29 cellular contexts compared by ENCODE assay signal in the genomic region with DNA sequence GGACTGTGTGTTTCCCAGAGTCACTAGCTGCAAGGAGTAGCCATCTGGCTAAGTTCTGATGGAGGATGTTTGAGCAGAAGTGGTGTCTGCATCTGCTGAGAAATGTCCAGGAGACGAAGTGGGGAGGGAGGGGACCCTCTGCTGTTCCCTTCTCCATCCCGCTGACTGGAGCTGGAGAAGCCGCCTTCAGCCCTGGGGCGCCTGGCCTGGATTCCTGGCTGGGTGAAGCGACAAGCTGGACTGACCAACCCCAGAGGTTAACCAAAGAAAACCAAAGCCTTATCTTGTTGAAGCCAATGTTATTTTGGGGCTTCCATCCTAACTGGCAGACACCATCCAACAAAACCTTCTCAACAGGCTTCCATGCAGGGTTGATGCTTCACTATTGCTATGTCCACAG.
"Had no signal": no experiment of that assay in that cellular context is flagged by ENCODE, and none has a peak within 500 bp of the region (broad histone marks: within the 10 kb centered on the region; RNA-seq: fewer than 3 reads in every experiment).

No MANE protein-coding gene starts in this region.

- H3K36me3 ChIP-seq: uterus had no signal

- H3K4me1 ChIP-seq: stomach, testis, thyroid gland, transverse colon, upper lobe of left lung, upper lobe of right lung, uterus had no signal

- H3K27me3 Mint-ChIP-seq: stimulated activated memory B cell treated with anti-CD40 and anti-IgM and Interleukin-4, amounts not matched to agents 10 μg/mL and 1 μg/mL and 100 μg/mL, for 72 hours; stimulated activated naive B cell treated with anti-CD40 and anti-IgM and Interleukin-4, amounts not matched to agents 10 μg/mL and 1 μg/mL and 100 μg/mL, for 72 hours; stimulated activated naive CD8-positive, alpha-beta T cell treated with anti-CD3 and anti-CD28 coated beads, Interleukin-15, amount 100 ng/mL, for 72 hours; stimulated activated naive CD8-positive, alpha-beta T cell treated with anti-CD3 and anti-CD28 coated beads, Interleukin-15, Interleukin-2, amounts not matched to agents 100 ng/mL and 50 ng/mL, for 24 hours; type B pancreatic cell had no signal

- H3K4me1 Mint-ChIP-seq: stimulated activated memory B cell treated with anti-CD40 and anti-IgM and Interleukin-4, amounts not matched to agents 10 μg/mL and 1 μg/mL and 100 μg/mL, for 72 hours; stimulated activated naive CD8-positive, alpha-beta T cell treated with anti-CD3 and anti-CD28 coated beads, Interleukin-15, amount 100 ng/mL, for 72 hours had no signal

- H3K27ac Mint-ChIP-seq: stimulated activated effector memory CD8-positive, alpha-beta T cell treated with anti-CD3 and anti-CD28 coated beads, Interleukin-12 subunit alpha, Interleukin-12 subunit beta, amount 100 ng/mL, for 72 hours; stimulated activated memory B cell treated with anti-CD40 and anti-IgM and Interleukin-4, amounts not matched to agents 10 μg/mL and 1 μg/mL and 100 μg/mL, for 72 hours; stimulated activated naive B cell treated with anti-CD40 and anti-IgM and Interleukin-4, amounts not matched to agents 10 μg/mL and 1 μg/mL and 100 μg/mL, for 72 hours; stimulated activated naive CD8-positive, alpha-beta T cell treated with anti-CD3 and anti-CD28 coated beads, Interleukin-15, amount 100 ng/mL, for 72 hours; stimulated activated naive CD8-positive, alpha-beta T cell treated with anti-CD3 and anti-CD28 coated beads, Interleukin-15, Interleukin-2, amounts not matched to agents 100 ng/mL and 50 ng/mL, for 24 hours; type B pancreatic cell had no signal

- H3K27ac ChIP-seq: stomach, suprapubic skin, testis, thoracic aorta, thyroid gland, tibial artery, tibial nerve, transverse colon, upper lobe of left lung, upper lobe of right lung, uterus, vagina had no signal

- H3K4me3 ChIP-seq: stomach, suprapubic skin, testis, thoracic aorta, thyroid gland, tibial artery, tibial nerve, transverse colon, upper lobe of left lung, upper lobe of right lung, uterus, vagina had no signal

- H3K27me3 ChIP-seq: stomach, suprapubic skin, testis, thyroid gland, tibial artery, tibial nerve, transverse colon, upper lobe of left lung, upper lobe of right lung, uterus, vagina had no signal

- ATAC-seq: stimulated activated effector memory CD8-positive, alpha-beta T cell treated with anti-CD3 and anti-CD28 coated beads, Interleukin-12 subunit alpha, Interleukin-12 subunit beta, amount 100 ng/mL, for 72 hours; stimulated activated memory B cell treated with anti-CD40 and anti-IgM and Interleukin-4, amounts not matched to agents 10 μg/mL and 1 μg/mL and 100 μg/mL, for 72 hours; stimulated activated naive B cell treated with anti-CD40 and anti-IgM and Interleukin-4, amounts not matched to agents 10 μg/mL and 1 μg/mL and 100 μg/mL, for 72 hours; stimulated activated naive CD8-positive, alpha-beta T cell treated with anti-CD3 and anti-CD28 coated beads, Interleukin-15, amount 100 ng/mL, for 72 hours; stimulated activated naive CD8-positive, alpha-beta T cell treated with anti-CD3 and anti-CD28 coated beads, Interleukin-15, Interleukin-2, amounts not matched to agents 100 U/mL and 50 U/mL, for 24 hours; upper lobe of right lung had no signal

- FAIRE-seq: urothelium cell line had no signal

- H3K9me3 Mint-ChIP-seq: stimulated activated effector memory CD8-positive, alpha-beta T cell treated with anti-CD3 and anti-CD28 coated beads, Interleukin-12 subunit alpha, Interleukin-12 subunit beta, amount 100 ng/mL, for 72 hours; stimulated activated memory B cell treated with anti-CD40 and anti-IgM and Interleukin-4, amounts not matched to agents 10 μg/mL and 1 μg/mL and 100 μg/mL, for 72 hours; stimulated activated naive B cell treated with anti-CD40 and anti-IgM and Interleukin-4, amounts not matched to agents 10 μg/mL and 1 μg/mL and 100 μg/mL, for 72 hours; stimulated activated naive CD8-positive, alpha-beta T cell treated with anti-CD3 and anti-CD28 coated beads, Interleukin-15, amount 100 ng/mL, for 72 hours; stimulated activated naive CD8-positive, alpha-beta T cell treated with anti-CD3 and anti-CD28 coated beads, Interleukin-15, Interleukin-2, amounts not matched to agents 100 ng/mL and 50 ng/mL, for 24 hours; type B pancreatic cell had no signal

- H3K9me3 ChIP-seq: stomach, suprapubic skin, testis, thoracic aorta, thyroid gland, tibial artery, tibial nerve, transverse colon, upper lobe of left lung, upper lobe of right lung, uterus, vagina had no signal

- DNase-seq: stimulated activated CD4-positive, alpha-beta T cell treated with anti-CD3 and anti-CD28 coated beads, Interleukin-2, amount 100 ng/mL, for 48 hours; stimulated activated CD4-positive, alpha-beta T cell treated with anti-CD3 and anti-CD28 coated beads, Interleukin-4, amount 100 ng/mL, for 1 hour; stimulated activated CD4-positive, alpha-beta T cell treated with anti-CD3 and anti-CD28 coated beads, Interleukin-4, amount 100 ng/mL, for 24 hours; stimulated activated CD4-positive, alpha-beta T cell treated with anti-CD3 and anti-CD28 coated beads, Interleukin-4, amount 100 ng/mL, for 4 hours; stimulated activated CD8-positive, alpha-beta memory T cell treated with anti-CD3 and anti-CD28 coated beads, Interleukin-4, amount 100 ng/mL, for 48 hours; stimulated activated naive B cell treated with anti-CD40 and anti-IgM and Interleukin-4, amounts not matched to agents 10 μg/mL and 1 μg/mL and 100 μg/mL, for 72 hours; stimulated activated naive CD4-positive, alpha-beta T cell; stimulated activated naive CD4-positive, alpha-beta T cell treated with Interleukin-2 at 50 U/mL for 16 hours; stimulated activated naive CD8-positive, alpha-beta T cell treated with anti-CD3 and anti-CD28 coated beads, Interleukin-15, amount 100 ng/mL, for 72 hours; stimulated activated naive CD8-positive, alpha-beta T cell treated with anti-CD3 and anti-CD28 coated beads, Interleukin-15, Interleukin-2, amounts not matched to agents 100 U/mL and 50 U/mL, for 24 hours; stomach; substantia nigra; testis; thyroid gland; transverse colon; trophoblast cell; upper lobe of left lung; upper lobe of right lung; uterus had no signal

- H3K4me3 Mint-ChIP-seq: stimulated activated effector memory CD8-positive, alpha-beta T cell treated with anti-CD3 and anti-CD28 coated beads, Interleukin-12 subunit alpha, Interleukin-12 subunit beta, amount 100 ng/mL, for 72 hours; stimulated activated memory B cell treated with anti-CD40 and anti-IgM and Interleukin-4, amounts not matched to agents 10 μg/mL and 1 μg/mL and 100 μg/mL, for 72 hours; stimulated activated naive B cell treated with anti-CD40 and anti-IgM and Interleukin-4, amounts not matched to agents 10 μg/mL and 1 μg/mL and 100 μg/mL, for 72 hours; stimulated activated naive CD8-positive, alpha-beta T cell treated with anti-CD3 and anti-CD28 coated beads, Interleukin-15, amount 100 ng/mL, for 72 hours; stimulated activated naive CD8-positive, alpha-beta T cell treated with anti-CD3 and anti-CD28 coated beads, Interleukin-15, Interleukin-2, amounts not matched to agents 100 ng/mL and 50 ng/mL, for 24 hours; type B pancreatic cell had no signal
